In genomic region chr7:140209866-140210609, GRCh38 we compare ENCODE assay signal across 8 cellular contexts. TPM values are rescaled to one million over a fixed set of nuclear protein-coding genes. Genes with fewer than 3 reads are reported as not detected.
DNase-seq lines count a peak whose midpoint lies in the region; ATAC-seq and TF ChIP-seq lines count a peak whose summit lies in the region.

No MANE protein-coding gene starts in this region.

- H3K4me1 Mint-ChIP-seq in activated T-cell treated with anti-CD3 and anti-CD28 coated beads, Interleukin-2, amount 50 U/mL, for 72 hours (ENCODE audit: low read depth) = peaks cover 75% of the 10 kb centered on the region

- H3K27me3 Mint-ChIP-seq in activated T-cell treated with anti-CD3 and anti-CD28 coated beads, Interleukin-2, amount 50 U/mL, for 72 hours (ENCODE audit: low read depth) = no peaks in the 10 kb centered on the region

- H3K27ac ChIP-seq in BLaER1 treated with 17β-estradiol and CSF1 and Interleukin-3, amounts not matched to agents 10 nM and 100 nM = peak overlapping the region; percentile 34 to 89 (median 76); a peak in 20 of 22 replicates
- H3K27ac ChIP-seq in sigmoid colon = no peak overlapping the region

- peak overlapping the region; percentile 64 for H3K27ac Mint-ChIP-seq in activated T-cell treated with anti-CD3 and anti-CD28 coated beads, Interleukin-2, amount 50 U/mL, for 72 hours

- H3K4me1 ChIP-seq in BLaER1 treated with 17β-estradiol and CSF1 and Interleukin-3, amounts not matched to agents 10 nM and 100 nM = peaks cover 32 to 94% (median 69%) of the 10 kb centered on the region in 10 experiments
- peaks cover 0 to 8% (median 0%) of the 10 kb centered on the region in 4 donors for H3K4me1 ChIP-seq in sigmoid colon

- peaks cover 3 to 4% of the 10 kb centered on the region in 2 donors for H3K9me3 Mint-ChIP-seq in activated T-cell treated with anti-CD3 and anti-CD28 coated beads, Interleukin-2, amount 50 U/mL, for 72 hours

- ATAC-seq in GM19463 (IDR thresholded peaks at IDR 0.05; ENCODE audit: unreplicated experiment) = peak; percentile 85
- ATAC-seq in HG03439 (IDR thresholded peaks at IDR 0.05; ENCODE audit: unreplicated experiment) = peak; percentile 90
- peak; percentile 52 to 60 for ATAC-seq in activated T-cell treated with anti-CD3 and anti-CD28 coated beads, Interleukin-2, amount 50 U/mL, for 72 hours (replicated peaks in 1 of 2)

- peak overlapping the region; percentile 65 to 98 (median 91) for H3K4me2 ChIP-seq in BLaER1 treated with 17β-estradiol and CSF1 and Interleukin-3, amounts not matched to agents 10 nM and 100 nM

- H3K27me3 ChIP-seq in BLaER1 treated with 17β-estradiol and CSF1 and Interleukin-3, amounts not matched to agents 10 nM and 100 nM = no peaks in the 10 kb centered on the region
- no peaks in the 10 kb centered on the region for H3K27me3 ChIP-seq in sigmoid colon

- peaks cover 0 to 3% (median 0%) of the 10 kb centered on the region in 11 experiments; a peak in 1 of 22 replicates for H3K9me3 ChIP-seq in BLaER1 treated with 17β-estradiol and CSF1 and Interleukin-3, amounts not matched to agents 10 nM and 100 nM (replicated peaks in 1 of 11)
- no peaks in the 10 kb centered on the region for H3K9me3 ChIP-seq in sigmoid colon

- H4K20me1 ChIP-seq in BLaER1 treated with 17β-estradiol and CSF1 and Interleukin-3, amounts not matched to agents 10 nM and 100 nM = no peaks in the 10 kb centered on the region

- no peak for TF ChIP-seq EP300 in sigmoid colon (IDR thresholded peaks at IDR 0.05)

- H3K36me3 ChIP-seq in BLaER1 treated with 17β-estradiol and CSF1 and Interleukin-3, amounts not matched to agents 10 nM and 100 nM = no peaks in the 10 kb centered on the region
- no peaks in the 10 kb centered on the region for H3K36me3 ChIP-seq in sigmoid colon

- peak overlapping the region in 4 of 10 experiments; percentile 15 to 34 (median 31); a peak in 3 of 20 replicates for H3K4me3 ChIP-seq in BLaER1 treated with 17β-estradiol and CSF1 and Interleukin-3, amounts not matched to agents 10 nM and 100 nM
- H3K4me3 ChIP-seq in sigmoid colon = no peak overlapping the region

- peaks cover 0 to 6% of the 10 kb centered on the region in 2 donors for H3K36me3 Mint-ChIP-seq in activated T-cell treated with anti-CD3 and anti-CD28 coated beads, Interleukin-2, amount 50 U/mL, for 72 hours (ENCODE audit: insufficient read depth in 2 of 2)

- peak; percentile 70 to 71 for DNase-seq in activated T-cell treated with anti-CD3 and anti-CD28 coated beads, Interleukin-2, amount 50 U/mL, for 72 hours
- peak; percentile 72 for DNase-seq in sigmoid colon
- DNase-seq in 8988T = no peak
- no peak for DNase-seq in posterior vena cava (ENCODE audit: low spot score)
- no peak for DNase-seq in DMS114 treated with DMSO at 0.1 percent for 48 hours (lab: John Stamatoyannopoulos, UW; ENCODE audit: unreplicated experiment)

- no peak for TF ChIP-seq CTCF in sigmoid colon (IDR thresholded peaks at IDR 0.05)

- WGBS in sigmoid colon, 2 donors = 70 to 90% methylated on average over 17 of the region's 17 CpGs

- peak overlapping the region in 10 of 11 experiments; percentile 48 to 74 (median 63); a peak in 17 of 22 replicates for H3K9ac ChIP-seq in BLaER1 treated with 17β-estradiol and CSF1 and Interleukin-3, amounts not matched to agents 10 nM and 100 nM

- no peak for TF ChIP-seq POLR2A in sigmoid colon (IDR thresholded peaks at IDR 0.05)

- intact Hi-C loops in sigmoid colon (cut with DNase I) (no loop called here), posterior vena cava (cut with DNase I) (no loop called here)

- H3K4me3 Mint-ChIP-seq in activated T-cell treated with anti-CD3 and anti-CD28 coated beads, Interleukin-2, amount 50 U/mL, for 72 hours = peak overlapping the region; percentile 66 to 74

RNA-seq across cellular contexts. Expression of gene KDM7A, which starts 33.3 kb away (rescaled TPM):
- total RNA-seq in activated T-cell treated with anti-CD3 and anti-CD28 coated beads, Interleukin-2, amount 50 U/mL, for 72 hours = 10 to 100 TPM; 28.1 to 39.2 TPM
- total RNA-seq in sigmoid colon = 10 to 100 TPM; 17.0 to 31.6 (median 26.4) TPM
- 10 to 100 TPM in 1 of 3 donors, 1 to 10 TPM in 2; 8.4 to 10.4 (median 9.6) TPM for polyA plus RNA-seq in sigmoid colon
- 10 to 100 TPM; 15.4 to 23.1 TPM for total RNA-seq in posterior vena cava

Comparison
In these comparisons a context has a peak if more than half of its experiments do, and no peak if none do; other contexts are left out.
1. H3K27ac ChIP-seq: peak in BLaER1 treated with 17β-estradiol and CSF1 and Interleukin-3, amounts not matched to agents 10 nM and 100 nM (11 of 11); none in sigmoid colon (0 of 4).
2. DNase-seq: peak in activated T-cell treated with anti-CD3 and anti-CD28 coated beads, Interleukin-2, amount 50 U/mL, for 72 hours (2 of 2) and sigmoid colon (single experiment); none in 8988T (single experiment), posterior vena cava (single experiment) and DMS114 treated with DMSO at 0.1 percent for 48 hours (single experiment).
3. Peak in every context shown above with its lines, with median percentiles within 50 percentile points of each other: ATAC-seq.